In the genomic region with DNA sequence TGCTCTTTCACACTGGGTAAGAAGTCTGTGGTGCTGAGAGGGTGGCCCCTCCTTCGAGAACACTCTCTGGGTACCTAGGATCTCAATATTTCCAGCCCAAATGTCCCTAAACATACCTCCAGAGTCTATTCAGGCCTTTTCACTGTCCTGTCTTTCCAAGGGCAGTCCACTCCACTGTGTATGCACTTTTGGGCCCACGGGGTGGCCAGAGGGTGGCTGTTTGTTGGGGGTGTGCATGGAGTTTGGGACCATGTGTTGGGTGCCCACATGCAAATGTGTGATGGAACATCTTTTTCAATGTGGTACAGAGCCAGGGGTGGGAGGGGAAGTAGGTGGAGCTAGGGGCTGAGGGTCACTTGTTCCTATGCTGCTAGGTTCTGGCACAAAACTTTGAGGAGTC, we compare ENCODE assay signal across 23 cellular contexts.
"Had no signal": no experiment of that assay in that cellular context is flagged by ENCODE, and none has a peak within 500 bp of the region (broad histone marks: within the 10 kb centered on the region; RNA-seq: fewer than 3 reads in every experiment).

No MANE protein-coding gene starts in this region.

- H3K9me3 ChIP-seq: left lung, lower lobe of right lung, right atrium auricular region, stomach, testis, thyroid gland, transverse colon, upper lobe of left lung had no signal

- H3K27me3 ChIP-seq: left lung, right atrium auricular region, stomach, testis, thyroid gland, transverse colon, upper lobe of left lung had no signal

- H3K27me3 Mint-ChIP-seq: progenitor cell of endocrine pancreas had no signal

- FAIRE-seq: kidney had no signal

- H3K4me1 ChIP-seq: left lung, lower lobe of right lung, testis, thyroid gland had no signal

- H3K4me3 ChIP-seq: left lung, lower lobe of right lung, right atrium auricular region, skin epidermis, stomach, testis, thyroid gland, transverse colon, upper lobe of left lung had no signal

- H3K27ac ChIP-seq: left lung, lower lobe of right lung, right atrium auricular region, skin epidermis, stomach, testis, thyroid gland, transverse colon, upper lobe of left lung had no signal

- DNase-seq: hippocampal formation; kidney; left colon; left lung; lower lobe of right lung; naive thymus-derived CD8-positive, alpha-beta T cell; nucleus accumbens; stimulated activated CD4-positive, alpha-beta T cell treated with anti-CD3 and anti-CD28 coated beads, Interleukin-12 subunit alpha, Interleukin-12 subunit beta, amount 100 ng/mL, for 4 hours; stimulated activated CD4-positive, alpha-beta T cell treated with anti-CD3 and anti-CD28 coated beads, Interleukin-15, amount 100 ng/mL, for 24 hours; stimulated activated CD4-positive, alpha-beta T cell treated with anti-CD3 and anti-CD28 coated beads, Interleukin-2, amount 100 ng/mL, for 24 hours; stimulated activated CD4-positive, alpha-beta T cell treated with anti-CD3 and anti-CD28 coated beads, Interleukin-4, amount 100 ng/mL, for 1 hour; stimulated activated naive B cell treated with anti-CD40 and anti-IgM and Interleukin-4, amounts not matched to agents 10 μg/mL and 1 μg/mL and 100 μg/mL, for 72 hours; stimulated activated naive CD8-positive, alpha-beta T cell treated with anti-CD3 and anti-CD28 coated beads, Interleukin-15, Interleukin-2, amounts not matched to agents 100 U/mL and 50 U/mL, for 24 hours; stomach; testis; thyroid gland; transverse colon; upper lobe of left lung had no signal

- H3K36me3 ChIP-seq: left lung, lower lobe of right lung, right atrium auricular region, stomach, thyroid gland, transverse colon, upper lobe of left lung had no signal

- H3K4me1 Mint-ChIP-seq: nephron; stimulated activated naive B cell treated with anti-CD40 and anti-IgM and Interleukin-4, amounts not matched to agents 10 μg/mL and 1 μg/mL and 100 μg/mL, for 72 hours had no signal

- H3K9me3 Mint-ChIP-seq: nephron had no signal

- H3K27ac Mint-ChIP-seq: naive thymus-derived CD8-positive, alpha-beta T cell; nephron; progenitor cell of endocrine pancreas; stimulated activated naive B cell treated with anti-CD40 and anti-IgM and Interleukin-4, amounts not matched to agents 10 μg/mL and 1 μg/mL and 100 μg/mL, for 72 hours had no signal

- H3K4me3 Mint-ChIP-seq: naive thymus-derived CD8-positive, alpha-beta T cell; nephron; neural crest cell; stimulated activated naive B cell treated with anti-CD40 and anti-IgM and Interleukin-4, amounts not matched to agents 10 μg/mL and 1 μg/mL and 100 μg/mL, for 72 hours had no signal

- H3K36me3 Mint-ChIP-seq: naive thymus-derived CD8-positive, alpha-beta T cell; stimulated activated naive B cell treated with anti-CD40 and anti-IgM and Interleukin-4, amounts not matched to agents 10 μg/mL and 1 μg/mL and 100 μg/mL, for 72 hours had no signal
